Comparison of ENCODE assay signal across 25 cellular contexts in the genomic region with DNA sequence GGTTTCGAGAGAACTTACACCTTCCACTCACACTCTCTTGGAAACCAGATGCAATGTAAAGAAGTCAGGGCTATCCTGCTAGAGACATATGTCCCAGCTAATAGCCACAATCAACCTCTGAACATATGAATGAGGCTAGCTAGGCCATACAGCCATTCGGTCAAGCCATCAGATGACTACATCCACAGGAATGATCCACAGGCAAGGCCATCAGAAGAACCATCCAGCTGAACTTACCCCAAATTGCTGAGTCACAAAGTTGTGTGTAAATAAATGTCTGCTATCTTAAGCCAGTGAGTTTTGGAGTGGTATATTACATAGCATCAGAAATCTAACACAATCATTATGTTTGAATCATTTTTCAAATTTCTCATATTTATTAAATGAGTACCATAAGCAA. TPM values are rescaled to one million over a fixed set of nuclear protein-coding genes. Genes with fewer than 3 reads are reported as not detected.
DNase-seq lines count a peak whose midpoint lies in the region; TF ChIP-seq lines count a peak whose summit lies in the region.
"Had no signal": no experiment of that assay in that cellular context is flagged by ENCODE, and none has a peak within 500 bp of the region (broad histone marks: within the 10 kb centered on the region; RNA-seq: fewer than 3 reads in every experiment).

No MANE protein-coding gene starts in this region.

- H3K9me2 ChIP-seq in GM23248 (ENCODE audit: insufficient read depth): no peaks in the 10 kb centered on the region

- H3K9me3 ChIP-seq in GM23248 (ENCODE audit: low read depth) (no peaks in the 10 kb centered on the region), SJCRH30 (replicated peaks) (no peaks in the 10 kb centered on the region)
- H3K9me3 ChIP-seq: BE2C had no signal

- in situ Hi-C loops in GM23248 (cut with MboI): no loop called here

- no peaks in the 10 kb centered on the region for H3K79me1 ChIP-seq in mesendoderm (ENCODE audit: low read length)

- peaks cover 11% of the 10 kb centered on the region for H3K4me1 Mint-ChIP-seq in neural crest cell

- H3K27ac ChIP-seq in GM23248 (no peak overlapping the region), mesendoderm (ENCODE audit: low read depth, low read length) (no peak overlapping the region), SJCRH30 (no peak overlapping the region)
- H3K27ac ChIP-seq: WERI-Rb-1 had no signal

- no peak overlapping the region for H3K56ac ChIP-seq in mesendoderm (ENCODE audit: low read length)

- no peaks in the 10 kb centered on the region for H3K9me3 Mint-ChIP-seq in neural crest cell
- H3K9me3 Mint-ChIP-seq: activated naive CD4-positive, alpha-beta T cell treated with anti-CD3 and anti-CD28 coated beads for 36 hours; endodermal cell; mesothelial cell of epicardium; natural killer cell treated with Interleukin-12 subunit alpha and Interleukin-12 subunit beta and Interleukin-15 and Interleukin-18, amount 100 ng/mL, for 72 hours; stimulated activated naive CD8-positive, alpha-beta T cell treated with anti-CD3 and anti-CD28 coated beads, Interleukin-15, amount 100 ng/mL, for 72 hours; T-cell had no signal

- H3K9ac ChIP-seq in GM23248 (no peak overlapping the region), mesendoderm (ENCODE audit: low read length) (no peak overlapping the region)

- H3K27me3 Mint-ChIP-seq in neural crest cell (ENCODE audit: low read depth): no peaks in the 10 kb centered on the region
- H3K27me3 Mint-ChIP-seq: natural killer cell treated with Interleukin-12 subunit alpha and Interleukin-12 subunit beta and Interleukin-15 and Interleukin-18, amount 100 ng/mL, for 72 hours; stimulated activated naive CD8-positive, alpha-beta T cell treated with anti-CD3 and anti-CD28 coated beads, Interleukin-15, amount 100 ng/mL, for 72 hours; T-cell had no signal

- DNase-seq in GM23248 (peak; percentile 19), OCI-M1 (lab: John Stamatoyannopoulos, UW) (peak; percentile 16), epithelial cell of esophagus (ENCODE audit: low read depth) (peak; percentile 13), neural crest cell (ENCODE audit: low read depth, low spot score) (no peak), mesendoderm (no peak), iPS-NIHi11 (ENCODE audit: low spot score) (no peak), D341Med (ENCODE audit: low spot score) (no peak), SJCRH30 (no peak)
- DNase-seq: activated CD4-positive, alpha-beta T cell treated with anti-CD3 and anti-CD28 coated beads, Interleukin-2, amount 50 U/mL, for 4 hours; activated naive CD4-positive, alpha-beta T cell treated with anti-CD3 and anti-CD28 coated beads for 36 hours; activated T-cell treated with anti-CD3 and anti-CD28 coated beads, Interleukin-2, amount 50 U/mL, for 1 hour; aorta; BE2C; endodermal cell; GF-D8; H7; left cardiac atrium; NCI-H1930; NCI-H446; stimulated activated naive CD8-positive, alpha-beta T cell treated with anti-CD3 and anti-CD28 coated beads, Interleukin-15, amount 100 ng/mL, for 72 hours; T-cell; WERI-Rb-1 had no signal

- no peak overlapping the region for H3K27ac Mint-ChIP-seq in neural crest cell (ENCODE audit: unreplicated experiment)
- H3K27ac Mint-ChIP-seq: activated naive CD4-positive, alpha-beta T cell treated with anti-CD3 and anti-CD28 coated beads for 36 hours; endodermal cell; mesothelial cell of epicardium; natural killer cell treated with Interleukin-12 subunit alpha and Interleukin-12 subunit beta and Interleukin-15 and Interleukin-18, amount 100 ng/mL, for 72 hours; stimulated activated naive CD8-positive, alpha-beta T cell treated with anti-CD3 and anti-CD28 coated beads, Interleukin-15, amount 100 ng/mL, for 72 hours; T-cell had no signal

- 0 out of 2 replicates have a peak, but pooled peaks cover 12% of the 10 kb centered on the region for H3F3A ChIP-seq in GM23248 (ENCODE audit: insufficient read depth)

- no peak overlapping the region for H4K5ac ChIP-seq in mesendoderm (ENCODE audit: low read length)

- no peaks in the 10 kb centered on the region for H4K20me1 ChIP-seq in GM23248 (ENCODE audit: insufficient read depth)

- no peaks in the 10 kb centered on the region for H3K36me3 Mint-ChIP-seq in neural crest cell (ENCODE audit: low read depth)
- H3K36me3 Mint-ChIP-seq: mesothelial cell of epicardium; natural killer cell treated with Interleukin-12 subunit alpha and Interleukin-12 subunit beta and Interleukin-15 and Interleukin-18, amount 100 ng/mL, for 72 hours; T-cell had no signal

- H4K8ac ChIP-seq in mesendoderm (ENCODE audit: low read depth, low read length): no peak overlapping the region

- no peaks in the 10 kb centered on the region for H3K27me3 ChIP-seq in GM23248 (replicated peaks; ENCODE audit: insufficient read depth)
- no peaks in the 10 kb centered on the region for H3K27me3 ChIP-seq in mesendoderm (ENCODE audit: insufficient read depth, low read length, poor library complexity)
- H3K27me3 ChIP-seq in SJCRH30: no peaks in the 10 kb centered on the region
- H3K27me3 ChIP-seq: BE2C had no signal

- TF ChIP-seq CTCF in epithelial cell of esophagus (IDR thresholded peaks at IDR 0.05; ENCODE audit: insufficient read depth, low read depth, low read length, missing control alignments) (no peak), neural crest cell (conservative IDR thresholded peaks at IDR 0.05) (no peak)

- H3K36me3 ChIP-seq in GM23248 (ENCODE audit: low read depth) (no peaks in the 10 kb centered on the region), mesendoderm (ENCODE audit: control insufficient read depth, insufficient read depth, low read length) (no peaks in the 10 kb centered on the region), SJCRH30 (no peaks in the 10 kb centered on the region)
- H3K36me3 ChIP-seq: BE2C, WERI-Rb-1 had no signal

- no peak overlapping the region for H2AFZ ChIP-seq in GM23248

- H3K4me3 ChIP-seq in GM23248: no peak overlapping the region
- no peak overlapping the region for H3K4me3 ChIP-seq in epithelial cell of esophagus (ENCODE audit: low read length)
- H3K4me3 ChIP-seq in mesendoderm (ENCODE audit: low read length): no peak overlapping the region
- no peak overlapping the region for H3K4me3 ChIP-seq in SJCRH30
- H3K4me3 ChIP-seq: GM12878 had no signal

- peak overlapping the region; percentile 21 for H3K4me3 Mint-ChIP-seq in neural crest cell
- H3K4me3 Mint-ChIP-seq: activated naive CD4-positive, alpha-beta T cell treated with anti-CD3 and anti-CD28 coated beads for 36 hours; endodermal cell; mesothelial cell of epicardium; natural killer cell treated with Interleukin-12 subunit alpha and Interleukin-12 subunit beta and Interleukin-15 and Interleukin-18, amount 100 ng/mL, for 72 hours; stimulated activated naive CD8-positive, alpha-beta T cell treated with anti-CD3 and anti-CD28 coated beads, Interleukin-15, amount 100 ng/mL, for 72 hours; T-cell had no signal

- H2BK15ac ChIP-seq in mesendoderm (replicated peaks; ENCODE audit: low read depth): no peak overlapping the region

- H3K4ac ChIP-seq in mesendoderm (ENCODE audit: low read depth, low read length): no peak overlapping the region

- no peak overlapping the region for H3K4me2 ChIP-seq in GM23248 (ENCODE audit: unreplicated experiment)
- H3K4me2 ChIP-seq in mesendoderm (ENCODE audit: low read length): no peak overlapping the region

- no peak overlapping the region for H2BK5ac ChIP-seq in mesendoderm (ENCODE audit: low read length)

- H3K79me2 ChIP-seq in GM23248 (ENCODE audit: insufficient read depth) (no peaks in the 10 kb centered on the region), mesendoderm (ENCODE audit: control insufficient read depth, insufficient read depth, low read length) (no peaks in the 10 kb centered on the region)

- H2BK120ac ChIP-seq in mesendoderm (ENCODE audit: low read depth, low read length): no peak overlapping the region

- no peak overlapping the region for H3K18ac ChIP-seq in mesendoderm (ENCODE audit: low read length)

- WGBS in GM23248 (ENCODE audit: low coverage in 1 of 2, low lambda C conversion rate in 2 of 2, missing lambda C conversion rate in 2 of 2), 2 experiments: 70 to 73% methylated on average over 2 of the region's 2 CpGs
- WGBS in mesendoderm (ENCODE audit: extremely low coverage, insufficient coverage, low lambda C conversion rate): no CpG with 5 or more reads among the region's 2 CpGs

- H3K23ac ChIP-seq in mesendoderm (ENCODE audit: low read length): no peak overlapping the region

- H3K4me1 ChIP-seq in GM23248 (ENCODE audit: insufficient read depth) (0 out of 2 replicates have a peak, but pooled peaks cover 6% of the 10 kb centered on the region), mesendoderm (ENCODE audit: control insufficient read depth, low read depth, low read length) (no peaks in the 10 kb centered on the region), SJCRH30 (no peaks in the 10 kb centered on the region)
- H3K4me1 ChIP-seq: BE2C had no signal

- no peak overlapping the region for H2AK5ac ChIP-seq in mesendoderm (ENCODE audit: low read length)

RNA-seq across cellular contexts. Expression of a gene that starts 5.2 kb away (rescaled TPM):
- 17.1 and 30.0 TPM in 2 replicates for total RNA-seq in GM23248 (2014; rRNA removed; shearing (Covaris generic))
- polyA plus RNA-seq in GM23248 (2016; fragmentation: Nextera tagmentation; extraction: Ambion mirVana): 5.5 and 6.6 TPM in 2 replicates
- 34.1 and 34.6 TPM in 2 replicates for total RNA-seq in neural crest cell
- polyA plus RNA-seq in mesendoderm (2013, experiment 1 of 2): 23.4 TPM
- 23.3 TPM for polyA plus RNA-seq in mesendoderm (2013, experiment 2 of 2)
- total RNA-seq in SJCRH30 (2014; rRNA removed; shearing (Covaris generic)): 38.4 and 41.0 TPM in 2 replicates

RNA-seq across cellular contexts. Expression of a gene that starts 18.5 kb away (rescaled TPM):
- 57.8 and 65.6 TPM in 2 replicates for total RNA-seq in GM23248 (2014; rRNA removed; shearing (Covaris generic))
- polyA plus RNA-seq in GM23248 (2016; fragmentation: Nextera tagmentation; extraction: Ambion mirVana): 147 and 159 TPM in 2 replicates
- 84.5 and 85.1 TPM in 2 replicates for total RNA-seq in neural crest cell
- 196 TPM for polyA plus RNA-seq in mesendoderm (2013, experiment 1 of 2)
- polyA plus RNA-seq in mesendoderm (2013, experiment 2 of 2): 197 TPM
- 131 and 148 TPM in 2 replicates for total RNA-seq in SJCRH30 (2014; rRNA removed; shearing (Covaris generic))

RNA-seq across cellular contexts. Expression of a gene that starts 47.3 kb away (rescaled TPM):
- total RNA-seq in GM23248 (2014; rRNA removed; shearing (Covaris generic)): 29.8 and 46.3 TPM in 2 replicates
- polyA plus RNA-seq in GM23248 (2016; fragmentation: Nextera tagmentation; extraction: Ambion mirVana): 36.2 and 43.7 TPM in 2 replicates
- total RNA-seq in neural crest cell: 51.3 and 55.3 TPM in 2 replicates
- 22.7 TPM for polyA plus RNA-seq in mesendoderm (2013, experiment 1 of 2)
- polyA plus RNA-seq in mesendoderm (2013, experiment 2 of 2): 24.4 TPM
- 70.3 and 78.1 TPM in 2 replicates for total RNA-seq in SJCRH30 (2014; rRNA removed; shearing (Covaris generic))

Comparison
In these comparisons a context has a peak if more than half of its experiments do, and no peak if none do; other contexts are left out.
1. DNase-seq: peak in GM23248 (single experiment), OCI-M1 (single experiment) and epithelial cell of esophagus (single experiment); none in neural crest cell (single experiment), mesendoderm (single experiment), iPS-NIHi11 (single experiment), D341Med (single experiment) and SJCRH30 (0 of 2).